Comparison of ENCODE assay signal across 8 cellular contexts in the genomic region with DNA sequence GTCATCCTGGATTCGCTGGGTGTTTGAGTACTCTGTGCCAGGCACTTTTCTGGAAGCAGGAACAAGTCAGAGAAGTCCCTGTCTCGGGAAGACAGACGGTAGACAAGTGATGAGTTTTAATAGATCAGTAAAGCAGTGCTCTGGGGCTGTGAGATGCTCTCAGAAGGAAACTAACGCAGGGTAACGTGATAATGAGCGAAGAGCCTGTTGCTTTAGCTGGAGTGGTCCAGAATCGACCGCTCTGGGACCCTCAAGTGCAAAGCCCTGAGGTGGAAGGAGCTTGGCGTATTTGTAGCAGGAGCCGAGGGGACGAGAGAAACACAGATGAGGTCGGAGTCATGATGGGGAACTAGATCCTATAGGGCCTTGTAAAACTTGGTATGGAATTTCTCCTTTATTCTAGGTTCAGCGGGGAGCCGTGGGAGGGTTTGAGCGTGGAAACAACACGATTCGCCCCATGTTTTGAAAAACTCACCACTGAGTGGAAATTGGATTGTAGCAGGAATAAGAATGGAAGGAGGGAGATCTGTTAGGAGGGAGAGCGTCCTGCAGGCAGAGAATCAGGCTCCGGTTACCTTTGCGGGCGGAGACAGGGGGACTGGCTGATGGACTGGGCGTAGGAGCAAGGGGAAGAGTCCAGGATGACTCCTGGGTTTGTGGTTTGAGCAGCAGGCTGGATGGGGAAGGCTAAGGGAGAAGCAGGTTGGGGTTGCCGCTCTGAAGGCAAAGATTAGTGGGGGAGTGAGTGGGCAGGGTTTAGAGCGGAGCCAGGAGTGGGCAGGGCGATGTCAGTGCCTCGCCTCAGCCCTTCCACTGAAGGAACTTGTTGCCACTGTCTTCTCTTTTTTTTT. TPM values are rescaled to one million over a fixed set of nuclear protein-coding genes. Genes with fewer than 3 reads are reported as not detected.
A peak's percentile ranks its signal among the peaks of the same experiment; 100 is the strongest.
DNase-seq lines count a peak whose midpoint lies in the region; ATAC-seq, FAIRE-seq and TF ChIP-seq lines count a peak whose summit lies in the region.

No MANE protein-coding gene starts in this region.

- WGBS in heart left ventricle, 4 donors = 16 to 20% (median 18%) methylated on average over 26 of the region's 26 CpGs
- WGBS in pancreas, 2 donors = 16 to 18% methylated on average over 26 of the region's 26 CpGs

- H3K27ac ChIP-seq in heart left ventricle (peak overlapping the region; percentile 14 to 92 (median 74)), SJCRH30 (peak overlapping the region; percentile 83), pancreas (peak overlapping the region in 2 of 4 donors; percentile 70 to 77)

- H3K9me3 ChIP-seq in heart left ventricle = no peaks in the 10 kb centered on the region
- no peaks in the 10 kb centered on the region for H3K9me3 ChIP-seq in SJCRH30 (replicated peaks)
- H3K9me3 ChIP-seq in pancreas = no peaks in the 10 kb centered on the region

- no peak for ATAC-seq in heart left ventricle
- no peak for ATAC-seq in left ventricle myocardium superior
- no peak for ATAC-seq in pancreas
- ATAC-seq in GM21526 (IDR thresholded peaks at IDR 0.05; ENCODE audit: low FRiP score, unreplicated experiment) = no peak

- H3K27me3 ChIP-seq in heart left ventricle (no peaks in the 10 kb centered on the region), SJCRH30 (no peaks in the 10 kb centered on the region), pancreas (no peaks in the 10 kb centered on the region)

- no peak for TF ChIP-seq CTCF in heart left ventricle (IDR thresholded peaks at IDR 0.05)
- no peak for TF ChIP-seq CTCF in epithelial cell of proximal tubule (conservative IDR thresholded peaks at IDR 0.05; ENCODE audit: low read depth, low read length)
- TF ChIP-seq CTCF in pancreas (IDR thresholded peaks at IDR 0.05) = no peak

- intact Hi-C loops in heart left ventricle (cut with DNase I) (no loop called here), left ventricle myocardium superior (cut with micrococcal nuclease) (no loop called here), pancreas (cut with DNase I) (no loop called here)

- H3K4me1 ChIP-seq in heart left ventricle (peaks cover 0 to 45% (median 19%) of the 10 kb centered on the region in 12 donors), SJCRH30 (no peaks in the 10 kb centered on the region), pancreas (peaks cover 0 to 8% (median 0%) of the 10 kb centered on the region in 3 donors)

- peaks cover 0 to 32% (median 28%) of the 10 kb centered on the region in 9 donors for H3K36me3 ChIP-seq in heart left ventricle
- peaks cover 19% of the 10 kb centered on the region for H3K36me3 ChIP-seq in SJCRH30
- peaks cover 0 to 25% (median 4%) of the 10 kb centered on the region in 3 donors for H3K36me3 ChIP-seq in pancreas

- DNase-seq in heart left ventricle = no peak
- no peak for DNase-seq in left ventricle myocardium superior
- DNase-seq in SJCRH30 = peak in 1 of 2 experiments; percentile 42
- no peak for DNase-seq in epithelial cell of proximal tubule (ENCODE audit: low read depth)
- peak in 1 of 6 donors; percentile 25 for DNase-seq in pancreas
- no peak for DNase-seq in DMS153 (lab: John Stamatoyannopoulos, UW)
- no peak for DNase-seq in SHP77 treated with DMSO at 0.1 percent for 48 hours (lab: John Stamatoyannopoulos, UW)

- TF ChIP-seq POLR2A in heart left ventricle (IDR thresholded peaks at IDR 0.05) = no peak

- H3K4me3 ChIP-seq in heart left ventricle = peak overlapping the region; percentile 27 to 78 (median 64)
- H3K4me3 ChIP-seq in SJCRH30 = peak overlapping the region; percentile 73
- H3K4me3 ChIP-seq in epithelial cell of proximal tubule (ENCODE audit: low read depth, low read length) = peak overlapping the region; percentile 80
- peak overlapping the region; percentile 24 to 71 (median 44) for H3K4me3 ChIP-seq in pancreas

- no peak for FAIRE-seq in pancreas (lab: Jason Lieb, UNC)

RNA-seq across cellular contexts. Expression of gene POLD1, which starts 0.8 kb away (rescaled TPM):
- total RNA-seq in heart left ventricle (10 to 100 TPM in 4 of 9 donors, 1 to 10 TPM in 5; 6.1 to 18.0 (median 9.0) TPM), left ventricle myocardium superior (10.6 TPM), epithelial cell of proximal tubule (89.4 and 90.6 TPM in 2 replicates), pancreas (10 to 100 TPM in 4 of 6 donors, 1 to 10 TPM in 2; 9.5 to 16.7 (median 11.9) TPM)
- polyA plus RNA-seq in heart left ventricle (10 to 100 TPM in 1 of 2 donors, 1 to 10 TPM in 1; 9.6 to 12.1 TPM), pancreas (10 to 100 TPM; 36.1 to 45.5 TPM)
- total RNA-seq in SJCRH30 (2014; rRNA removed; shearing (Covaris generic)) = 74.4 and 75.2 TPM in 2 replicates

RNA-seq across cellular contexts. Expression of gene NR1H2, which starts 8.7 kb away (rescaled TPM):
- 100 to 1,000 TPM in 3 of 9 donors, 10 to 100 TPM in 6; 66.2 to 162 (median 74.3) TPM for total RNA-seq in heart left ventricle
- 100 to 1,000 TPM in 1 of 2 donors, 10 to 100 TPM in 1; 91.5 to 155 TPM for polyA plus RNA-seq in heart left ventricle
- 76.5 TPM for total RNA-seq in left ventricle myocardium superior
- 22.3 and 22.6 TPM in 2 replicates for total RNA-seq in SJCRH30 (2014; rRNA removed; shearing (Covaris generic))
- total RNA-seq in epithelial cell of proximal tubule = 56.4 and 67.5 TPM in 2 replicates
- total RNA-seq in pancreas = 10 to 100 TPM; 20.5 to 33.5 (median 25.6) TPM
- 10 to 100 TPM; 45.9 to 46.5 TPM for polyA plus RNA-seq in pancreas

RNA-seq across cellular contexts. Expression of gene NAPSA, which starts 19.5 kb away (rescaled TPM):
- total RNA-seq in heart left ventricle = under 1 TPM in 4 of 9 donors, not detected in 5; 0.28 to 0.89 (median 0.66) TPM
- under 1 TPM; 0.36 to 0.61 TPM for polyA plus RNA-seq in heart left ventricle
- 0.32 TPM for total RNA-seq in left ventricle myocardium superior
- 0.08 and 0.18 TPM in 2 replicates for total RNA-seq in SJCRH30 (2014; rRNA removed; shearing (Covaris generic))
- 0.14 and 3.3 TPM in 2 replicates for total RNA-seq in epithelial cell of proximal tubule
- total RNA-seq in pancreas = 1 to 10 TPM in 5 of 6 donors, under 1 TPM in 1; 0.78 to 3.2 (median 1.5) TPM
- 1 to 10 TPM; 4.1 to 4.6 TPM for polyA plus RNA-seq in pancreas

RNA-seq across cellular contexts. Expression of gene SPIB, which starts 33.8 kb away (rescaled TPM):
- under 1 TPM in 2 of 9 donors, not detected in 7; 0.16 to 0.53 TPM for total RNA-seq in heart left ventricle
- under 1 TPM in 1 of 2 donors, not detected in 1; 0.10 TPM for polyA plus RNA-seq in heart left ventricle
- total RNA-seq in left ventricle myocardium superior = not detected
- total RNA-seq in SJCRH30 (2014; rRNA removed; shearing (Covaris generic)) = 0.83 and 2.8 TPM in 2 replicates
- not detected in 2 replicates for total RNA-seq in epithelial cell of proximal tubule
- total RNA-seq in pancreas = 10 to 100 TPM in 1 of 6 donors, 1 to 10 TPM in 2, under 1 TPM in 3; 0.09 to 25.6 (median 1.2) TPM
- 1 to 10 TPM in 1 of 2 donors, under 1 TPM in 1; 0.80 to 1.2 TPM for polyA plus RNA-seq in pancreas

RNA-seq across cellular contexts. Expression of gene MYBPC2, which starts 47.8 kb away (rescaled TPM):
- total RNA-seq in heart left ventricle (under 1 TPM in 3 of 9 donors, not detected in 6; 0.09 to 0.35 (median 0.28) TPM), left ventricle myocardium superior (0.12 TPM), epithelial cell of proximal tubule (not detected in 2 replicates), pancreas (1 to 10 TPM in 2 of 6 donors, not detected in 4; 1.5 to 1.7 TPM)
- polyA plus RNA-seq in heart left ventricle (not detected), pancreas (under 1 TPM in 1 of 2 donors, not detected in 1; 0.02 TPM)
- total RNA-seq in SJCRH30 (2014; rRNA removed; shearing (Covaris generic)) = 13.8 and 14.7 TPM in 2 replicates
